ENCODE assay signal across 26 cellular contexts in genomic region chr2:126187665-126188064, GRCh38.
"Had no signal": no experiment of that assay in that cellular context is flagged by ENCODE, and none has a peak within 500 bp of the region (broad histone marks: within the 10 kb centered on the region; RNA-seq: fewer than 3 reads in every experiment).

No MANE protein-coding gene starts in this region.

- H3K9me3 ChIP-seq: left ventricle myocardium inferior, right lobe of liver, testis had no signal

- H3K36me3 ChIP-seq: left ventricle myocardium inferior, right lobe of liver had no signal

- H3K9me3 Mint-ChIP-seq: activated CD8-positive, alpha-beta T cell treated with anti-CD3 and anti-CD28 coated beads for 36 hours; activated naive CD4-positive, alpha-beta T cell treated with anti-CD3 and anti-CD28 coated beads, Interleukin-2, amount 50 U/mL, for 24 hours; activated T-helper 1 cell treated with anti-CD3 and anti-CD28 coated beads, Interleukin-12 subunit alpha, Interleukin-12 subunit beta, Interleukin-2, Interleukin-4 antibody, amounts not matched to agents 30 ng/mL and 10 ng/mL and 1 ng/mL, durations not matched to agents 14 hours and 24 hours and 36 hours; endodermal cell; stimulated activated memory B cell treated with anti-CD40 and anti-IgM and Interleukin-4, amounts not matched to agents 10 μg/mL and 1 μg/mL and 100 μg/mL, for 72 hours; type B pancreatic cell had no signal

- FAIRE-seq: bronchial epithelial cell, small intestine had no signal

- H3K27me3 Mint-ChIP-seq: activated CD4-positive, alpha-beta T cell treated with anti-CD3 and anti-CD28 coated beads, Interleukin-2, amount 10 ng/mL, durations not matched to agents 7 days and 5 days; activated CD8-positive, alpha-beta memory T cell treated with anti-CD3 and anti-CD28 coated beads, Interleukin-2, amount 10 ng/mL, durations not matched to agents 7 days and 5 days; activated CD8-positive, alpha-beta T cell treated with anti-CD3 and anti-CD28 coated beads for 36 hours; stimulated activated memory B cell treated with anti-CD40 and anti-IgM and Interleukin-4, amounts not matched to agents 10 μg/mL and 1 μg/mL and 100 μg/mL, for 72 hours had no signal

- H3K4me3 ChIP-seq: coronary artery, left ventricle myocardium inferior, right lobe of liver, SK-N-MC, testis had no signal

- ATAC-seq: activated CD8-positive, alpha-beta memory T cell treated with anti-CD3 and anti-CD28 coated beads, Interleukin-2, amount 10 ng/mL, durations not matched to agents 7 days and 5 days; activated CD8-positive, alpha-beta T cell treated with anti-CD3 and anti-CD28 coated beads for 36 hours; right lobe of liver; stimulated activated memory B cell treated with anti-CD40 and anti-IgM and Interleukin-4, amounts not matched to agents 10 μg/mL and 1 μg/mL and 100 μg/mL, for 72 hours had no signal

- H3K4me1 Mint-ChIP-seq: activated CD4-positive, alpha-beta T cell treated with anti-CD3 and anti-CD28 coated beads, Interleukin-2, amount 10 ng/mL, durations not matched to agents 7 days and 5 days; activated CD8-positive, alpha-beta memory T cell treated with anti-CD3 and anti-CD28 coated beads, Interleukin-2, amount 10 ng/mL, durations not matched to agents 7 days and 5 days; activated naive CD4-positive, alpha-beta T cell treated with anti-CD3 and anti-CD28 coated beads, Interleukin-2, amount 50 U/mL, for 24 hours; immature natural killer cell; nephron; stimulated activated memory B cell treated with anti-CD40 and anti-IgM and Interleukin-4, amounts not matched to agents 10 μg/mL and 1 μg/mL and 100 μg/mL, for 72 hours had no signal

- H3K4me1 ChIP-seq: left ventricle myocardium inferior, right lobe of liver, testis had no signal

- H3K27ac ChIP-seq: coronary artery, left ventricle myocardium inferior, right lobe of liver, SK-N-MC, testis, VCaP had no signal

- H3K27ac Mint-ChIP-seq: activated CD4-positive, alpha-beta T cell treated with anti-CD3 and anti-CD28 coated beads, Interleukin-2, amount 10 ng/mL, durations not matched to agents 7 days and 5 days; activated CD8-positive, alpha-beta memory T cell treated with anti-CD3 and anti-CD28 coated beads, Interleukin-2, amount 10 ng/mL, durations not matched to agents 7 days and 5 days; activated CD8-positive, alpha-beta T cell treated with anti-CD3 and anti-CD28 coated beads for 36 hours; activated naive CD4-positive, alpha-beta T cell treated with anti-CD3 and anti-CD28 coated beads, Interleukin-2, amount 50 U/mL, for 24 hours; activated T-helper 1 cell treated with anti-CD3 and anti-CD28 coated beads, Interleukin-12 subunit alpha, Interleukin-12 subunit beta, Interleukin-2, Interleukin-4 antibody, amounts not matched to agents 30 ng/mL and 10 ng/mL and 1 ng/mL, durations not matched to agents 14 hours and 24 hours and 36 hours; endodermal cell; immature natural killer cell; nephron; stimulated activated memory B cell treated with anti-CD40 and anti-IgM and Interleukin-4, amounts not matched to agents 10 μg/mL and 1 μg/mL and 100 μg/mL, for 72 hours; type B pancreatic cell had no signal

- H3K4me3 Mint-ChIP-seq: activated CD4-positive, alpha-beta T cell treated with anti-CD3 and anti-CD28 coated beads, Interleukin-2, amount 10 ng/mL, durations not matched to agents 7 days and 5 days; activated CD8-positive, alpha-beta memory T cell treated with anti-CD3 and anti-CD28 coated beads, Interleukin-2, amount 10 ng/mL, durations not matched to agents 7 days and 5 days; activated CD8-positive, alpha-beta T cell treated with anti-CD3 and anti-CD28 coated beads for 36 hours; activated naive CD4-positive, alpha-beta T cell treated with anti-CD3 and anti-CD28 coated beads, Interleukin-2, amount 50 U/mL, for 24 hours; activated T-helper 1 cell treated with anti-CD3 and anti-CD28 coated beads, Interleukin-12 subunit alpha, Interleukin-12 subunit beta, Interleukin-2, Interleukin-4 antibody, amounts not matched to agents 30 ng/mL and 10 ng/mL and 1 ng/mL, durations not matched to agents 14 hours and 24 hours and 36 hours; endodermal cell; immature natural killer cell; nephron; stimulated activated memory B cell treated with anti-CD40 and anti-IgM and Interleukin-4, amounts not matched to agents 10 μg/mL and 1 μg/mL and 100 μg/mL, for 72 hours; type B pancreatic cell had no signal

- H3K36me3 Mint-ChIP-seq: activated CD8-positive, alpha-beta memory T cell treated with anti-CD3 and anti-CD28 coated beads, Interleukin-2, amount 10 ng/mL, durations not matched to agents 7 days and 5 days; activated naive CD4-positive, alpha-beta T cell treated with anti-CD3 and anti-CD28 coated beads, Interleukin-2, amount 50 U/mL, for 24 hours; immature natural killer cell; stimulated activated memory B cell treated with anti-CD40 and anti-IgM and Interleukin-4, amounts not matched to agents 10 μg/mL and 1 μg/mL and 100 μg/mL, for 72 hours; type B pancreatic cell had no signal

- H3K27me3 ChIP-seq: right lobe of liver, testis had no signal

- DNase-seq: activated CD4-positive, alpha-beta T cell treated with anti-CD3 and anti-CD28 coated beads, Interleukin-2, amount 10 ng/mL, durations not matched to agents 7 days and 5 days; activated CD4-positive, CD25-positive, alpha-beta regulatory T cell treated with anti-CD3 and anti-CD28 coated beads, Interleukin-2, amount 50 U/mL, for 72 hours; activated CD8-positive, alpha-beta memory T cell treated with anti-CD3 and anti-CD28 coated beads, Interleukin-2, amount 10 ng/mL, durations not matched to agents 7 days and 5 days; activated CD8-positive, alpha-beta T cell treated with anti-CD3 and anti-CD28 coated beads for 36 hours; activated gamma-delta T cell; aorta; endodermal cell; immature natural killer cell; kidney glomerular epithelial cell; left ventricle myocardium inferior; mammary epithelial cell; occipital lobe; posterior cingulate gyrus; right lobe of liver; small intestine; stimulated activated CD4-positive, alpha-beta T cell treated with anti-CD3 and anti-CD28 coated beads, Interleukin-15, amount 100 ng/mL, for 24 hours; testis had no signal
